In the genomic region with DNA sequence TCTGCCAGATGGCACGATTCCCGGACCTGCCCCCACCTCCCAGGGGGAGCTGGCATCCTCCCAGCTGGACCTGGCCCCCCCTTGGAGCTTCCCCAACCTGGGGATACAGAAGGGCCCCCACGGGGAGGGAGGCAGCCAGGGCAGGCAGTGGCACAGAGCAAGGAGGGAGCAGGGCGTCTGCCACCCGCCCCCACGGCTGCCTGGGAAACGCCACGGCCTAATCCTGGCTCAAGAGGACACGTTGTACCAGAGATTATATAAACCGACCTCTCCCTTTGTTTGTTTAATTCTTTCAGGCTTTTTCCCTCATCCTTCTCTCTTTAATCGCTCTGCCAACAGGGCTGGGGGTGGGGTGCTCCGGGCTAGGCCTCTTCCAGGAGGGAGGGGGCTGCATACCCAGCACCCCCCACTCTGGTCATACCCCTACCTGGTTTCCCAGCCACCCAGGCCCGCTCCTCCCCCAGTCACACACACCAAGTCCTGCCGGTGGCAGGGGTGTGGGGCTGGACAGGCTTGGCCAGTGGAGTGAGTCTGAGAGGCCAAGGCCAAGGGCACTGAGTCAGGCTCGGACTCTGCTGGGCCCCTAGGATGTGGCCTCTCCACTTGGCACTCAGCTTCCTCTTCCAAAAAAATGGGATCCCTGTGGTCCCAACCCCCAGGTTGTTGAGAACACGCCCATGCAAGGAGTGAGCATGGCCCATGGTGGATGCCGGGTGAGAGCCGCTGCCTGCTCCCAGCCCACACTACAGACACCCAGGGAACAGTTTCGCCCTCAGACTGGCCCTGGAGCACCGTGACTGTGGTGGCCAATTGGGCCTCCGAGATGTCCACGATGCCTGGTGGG, we compare ENCODE assay signal across 9 cellular contexts. TPM values are rescaled to one million over a fixed set of nuclear protein-coding genes. Genes with fewer than 3 reads are reported as not detected.
A peak's percentile ranks its signal among the peaks of the same experiment; 100 is the strongest.
DNase-seq lines count a peak whose midpoint lies in the region; ATAC-seq, FAIRE-seq and TF ChIP-seq lines count a peak whose summit lies in the region.
"Had no signal": no experiment of that assay in that cellular context is flagged by ENCODE, and none has a peak within 500 bp of the region (broad histone marks: within the 10 kb centered on the region; RNA-seq: fewer than 3 reads in every experiment).

No MANE protein-coding gene starts in this region.

- H3K27me3 Mint-ChIP-seq in activated T-helper 1 cell treated with anti-CD3 and anti-CD28 coated beads, Interleukin-12 subunit alpha, Interleukin-12 subunit beta, Interleukin-2, Interleukin-4 antibody, amounts not matched to agents 30 ng/mL and 10 ng/mL and 1 ng/mL, durations not matched to agents 14 hours and 24 hours and 36 hours (ENCODE audit: insufficient read depth): no peaks in the 10 kb centered on the region
- H3K27me3 Mint-ChIP-seq in naive thymus-derived CD8-positive, alpha-beta T cell: peaks cover 0 to 3% (median 0%) of the 10 kb centered on the region in 5 donors

- no peaks in the 10 kb centered on the region for H3K27me3 ChIP-seq in body of pancreas

- H3K4me1 Mint-ChIP-seq in activated T-helper 1 cell treated with anti-CD3 and anti-CD28 coated beads, Interleukin-12 subunit alpha, Interleukin-12 subunit beta, Interleukin-2, Interleukin-4 antibody, amounts not matched to agents 30 ng/mL and 10 ng/mL and 1 ng/mL, durations not matched to agents 14 hours and 24 hours and 36 hours (ENCODE audit: low read depth): no peaks in the 10 kb centered on the region
- peaks cover 5 to 36% (median 13%) of the 10 kb centered on the region in 4 donors for H3K4me1 Mint-ChIP-seq in naive thymus-derived CD8-positive, alpha-beta T cell

- POLR2A ChIA-PET in naive thymus-derived CD8-positive, alpha-beta T cell (lab: Charles Lee): interaction anchor here (0.6 to 4.5 kb wide), 4 partner anchors 20 to 98 kb away, joined by 3 to 24 read pairs (median 6); no protein-coding TSS in a partner anchor

- DNase-seq in HK-2 (ENCODE audit: unreplicated experiment) (peak; percentile 86), body of pancreas (peak; percentile 98 to 99 (median 99)), kidney (peak; percentile 98), substantia nigra (lab: John Stamatoyannopoulos, UW) (peak in 46 of 49 donors; percentile 13 to 91 (median 68)), CD1c-positive myeloid dendritic cell (ENCODE audit: extremely low spot score) (no peak)
- no peak for DNase-seq in stimulated activated CD8-positive, alpha-beta memory T cell treated with anti-CD3 and anti-CD28 coated beads, Interleukin-4, amount 100 ng/mL, for 48 hours
- no peak for DNase-seq in activated T-helper 1 cell treated with anti-CD3 and anti-CD28 coated beads, Interleukin-12 subunit alpha, Interleukin-12 subunit beta, Interleukin-2, Interleukin-4 antibody, amounts not matched to agents 30 ng/mL and 10 ng/mL and 1 ng/mL, durations not matched to agents 14 hours and 24 hours and 36 hours (ENCODE audit: low spot score)
- no peak for DNase-seq in naive thymus-derived CD8-positive, alpha-beta T cell
- DNase-seq: SHP77 treated with DMSO at 0.1 percent for 48 hours had no signal

- TF ChIP-seq CTCF in body of pancreas (IDR thresholded peaks at IDR 0.05) (peak in 2 of 7 experiments; percentile 24 to 29), kidney (IDR thresholded peaks at IDR 0.05; ENCODE audit: borderline replicate concordance, extremely low read depth, insufficient read depth) (no peak)

- H3K36me3 Mint-ChIP-seq in activated T-helper 1 cell treated with anti-CD3 and anti-CD28 coated beads, Interleukin-12 subunit alpha, Interleukin-12 subunit beta, Interleukin-2, Interleukin-4 antibody, amounts not matched to agents 30 ng/mL and 10 ng/mL and 1 ng/mL, durations not matched to agents 14 hours and 24 hours and 36 hours (ENCODE audit: low read depth): no peaks in the 10 kb centered on the region
- no peaks in the 10 kb centered on the region for H3K36me3 Mint-ChIP-seq in naive thymus-derived CD8-positive, alpha-beta T cell

- FAIRE-seq in kidney (lab: Jason Lieb, UNC): no peak

- peaks cover 62% of the 10 kb centered on the region for H3K4me1 ChIP-seq in body of pancreas
- peaks cover 23 to 29% of the 10 kb centered on the region in 2 donors for H3K4me1 ChIP-seq in kidney (ENCODE audit: control insufficient read depth in 1 of 2, insufficient read depth in 1 of 2, low read depth in 1 of 2, low read length in 2 of 2)

- H3K9me3 ChIP-seq in body of pancreas (no peaks in the 10 kb centered on the region), kidney (ENCODE audit: control insufficient read depth in 1 of 2, low read length in 2 of 2) (no peaks in the 10 kb centered on the region)

- ATAC-seq in body of pancreas: peak; percentile 91
- no peak for ATAC-seq in naive thymus-derived CD8-positive, alpha-beta T cell

- H3K4me3 ChIP-seq in body of pancreas (no peak overlapping the region), kidney (ENCODE audit: low read length in 2 of 2) (no peak overlapping the region)

- H3K4me3 Mint-ChIP-seq in activated T-helper 1 cell treated with anti-CD3 and anti-CD28 coated beads, Interleukin-12 subunit alpha, Interleukin-12 subunit beta, Interleukin-2, Interleukin-4 antibody, amounts not matched to agents 30 ng/mL and 10 ng/mL and 1 ng/mL, durations not matched to agents 14 hours and 24 hours and 36 hours: no peak overlapping the region
- H3K4me3 Mint-ChIP-seq in naive thymus-derived CD8-positive, alpha-beta T cell: no peak overlapping the region

- H3K9me3 Mint-ChIP-seq in activated T-helper 1 cell treated with anti-CD3 and anti-CD28 coated beads, Interleukin-12 subunit alpha, Interleukin-12 subunit beta, Interleukin-2, Interleukin-4 antibody, amounts not matched to agents 30 ng/mL and 10 ng/mL and 1 ng/mL, durations not matched to agents 14 hours and 24 hours and 36 hours: no peaks in the 10 kb centered on the region
- H3K9me3 Mint-ChIP-seq in naive thymus-derived CD8-positive, alpha-beta T cell: no peaks in the 10 kb centered on the region

- no peak overlapping the region for H3K27ac Mint-ChIP-seq in activated T-helper 1 cell treated with anti-CD3 and anti-CD28 coated beads, Interleukin-12 subunit alpha, Interleukin-12 subunit beta, Interleukin-2, Interleukin-4 antibody, amounts not matched to agents 30 ng/mL and 10 ng/mL and 1 ng/mL, durations not matched to agents 14 hours and 24 hours and 36 hours
- peak overlapping the region in 1 of 10 donors; percentile 40 for H3K27ac Mint-ChIP-seq in naive thymus-derived CD8-positive, alpha-beta T cell

- H3K36me3 ChIP-seq in body of pancreas (replicated peaks in 1 of 2; ENCODE audit: insufficient read depth in 1 of 2, low read depth in 2 of 2) (no peaks in the 10 kb centered on the region), kidney (ENCODE audit: control insufficient read depth in 1 of 2, insufficient read depth in 2 of 2, low read length in 2 of 2) (no peaks in the 10 kb centered on the region)

- intact Hi-C loops in body of pancreas (cut with DNase I) (no loop called here), kidney (cut with DNase I) (no loop called here)
- intact Hi-C loops in activated T-helper 1 cell treated with anti-CD3 and anti-CD28 coated beads, Interleukin-12 subunit alpha, Interleukin-12 subunit beta, Interleukin-2, Interleukin-4 antibody, amounts not matched to agents 30 ng/mL and 10 ng/mL and 1 ng/mL, durations not matched to agents 14 hours and 24 hours and 36 hours (cut with micrococcal nuclease): no loop called here

- peak overlapping the region; percentile 96 to 100 (median 98) for H3K27ac ChIP-seq in body of pancreas
- peak overlapping the region; percentile 94 to 96 for H3K27ac ChIP-seq in kidney (ENCODE audit: low read depth in 2 of 2, low read length in 2 of 2)
- H3K27ac ChIP-seq in substantia nigra (ENCODE audit: low read depth, low read length, poor library complexity, severe bottlenecking): peak overlapping the region; percentile 49

- H3K9ac ChIP-seq in kidney (ENCODE audit: low read length in 2 of 2): peak overlapping the region in 1 of 2 donors; percentile 77

- peak in 2 of 3 donors; percentile 44 to 45 for TF ChIP-seq POLR2A in body of pancreas (IDR thresholded peaks at IDR 0.05)

- WGBS in body of pancreas, 2 donors: 20% methylated on average over 8 to 22 of the region's 22 CpGs

RNA-seq across cellular contexts. Expression of gene NFIC, which starts 29.5 kb away (rescaled TPM):
- 100 to 1,000 TPM; 178 to 186 TPM for total RNA-seq in body of pancreas
- total RNA-seq in kidney: 173 TPM
- polyA plus RNA-seq in kidney (ENCODE audit: insufficient read depth, low read depth, low replicate concordance): 20.3 TPM
- total RNA-seq in activated T-helper 1 cell treated with anti-CD3 and anti-CD28 coated beads, Interleukin-12 subunit alpha, Interleukin-12 subunit beta, Interleukin-2, Interleukin-4 antibody, amounts not matched to agents 30 ng/mL and 10 ng/mL and 1 ng/mL, durations not matched to agents 14 hours and 24 hours and 36 hours: 16.8 and 18.7 TPM in 2 replicates
- total RNA-seq in naive thymus-derived CD8-positive, alpha-beta T cell: 10 to 100 TPM; 30.2 to 34.8 TPM
- 10 to 100 TPM in 2 of 3 donors, 1 to 10 TPM in 1; 5.8 to 15.8 (median 12.1) TPM for polyA plus RNA-seq in naive thymus-derived CD8-positive, alpha-beta T cell

Comparison
In these comparisons a context has a peak if more than half of its experiments do, and no peak if none do; other contexts are left out.
1. DNase-seq: peak in HK-2 (single experiment), body of pancreas (4 of 4), kidney (single experiment) and substantia nigra (46 of 49); none in CD1c-positive myeloid dendritic cell (single experiment), stimulated activated CD8-positive, alpha-beta memory T cell treated with anti-CD3 and anti-CD28 coated beads, Interleukin-4, amount 100 ng/mL, for 48 hours (single experiment), activated T-helper 1 cell treated with anti-CD3 and anti-CD28 coated beads, Interleukin-12 subunit alpha, Interleukin-12 subunit beta, Interleukin-2, Interleukin-4 antibody, amounts not matched to agents 30 ng/mL and 10 ng/mL and 1 ng/mL, durations not matched to agents 14 hours and 24 hours and 36 hours (single experiment) and naive thymus-derived CD8-positive, alpha-beta T cell (0 of 10).
2. Peak in every context shown above with its lines, with median percentiles within 50 percentile points of each other: H3K27ac ChIP-seq.